30 cellular contexts compared by ENCODE assay signal in genomic region chr6:1365701-1366100, GRCh38. TPM values are rescaled to one million over a fixed set of nuclear protein-coding genes. Genes with fewer than 3 reads are reported as not detected.
"Had no signal": no experiment of that assay in that cellular context is flagged by ENCODE, and none has a peak within 500 bp of the region (broad histone marks: within the 10 kb centered on the region; RNA-seq: fewer than 3 reads in every experiment).

No MANE protein-coding gene starts in this region.

- H3K27ac Mint-ChIP-seq: activated CD4-positive, alpha-beta T cell treated with anti-CD3 and anti-CD28 coated beads for 36 hours; activated CD8-positive, alpha-beta memory T cell treated with anti-CD3 and anti-CD28 coated beads, Interleukin-2, amount 10 ng/mL, durations not matched to agents 7 days and 5 days; activated CD8-positive, alpha-beta T cell treated with anti-CD3 and anti-CD28 coated beads, Interleukin-2, amount 10 ng/mL, durations not matched to agents 7 days and 5 days; activated naive CD4-positive, alpha-beta T cell treated with anti-CD3 and anti-CD28 coated beads, Interleukin-2, amount 50 U/mL, for 72 hours; activated T-helper 2 cell treated with anti-CD3 and anti-CD28 coated beads, Interferon-gamma antibody, Interleukin-2, Interleukin-4, amounts not matched to agents 10 μg/mL and 5 μg/mL and 100 μg/mL, durations not matched to agents 14 hours and 24 hours and 36 hours; effector memory CD8-positive, alpha-beta T cell; natural killer cell; neural progenitor cell had no signal

- H3K4me3 Mint-ChIP-seq: activated CD4-positive, alpha-beta T cell treated with anti-CD3 and anti-CD28 coated beads for 36 hours; activated CD8-positive, alpha-beta memory T cell treated with anti-CD3 and anti-CD28 coated beads, Interleukin-2, amount 10 ng/mL, durations not matched to agents 7 days and 5 days; activated CD8-positive, alpha-beta T cell treated with anti-CD3 and anti-CD28 coated beads, Interleukin-2, amount 10 ng/mL, durations not matched to agents 7 days and 5 days; effector memory CD8-positive, alpha-beta T cell; natural killer cell; neural progenitor cell had no signal

- H3K9ac ChIP-seq: neural progenitor cell, parathyroid adenoma had no signal

- H3K27ac ChIP-seq: colonic mucosa, neural progenitor cell, parathyroid adenoma, spleen, tibial nerve, vagina had no signal

- H3K4me1 ChIP-seq: body of pancreas, colonic mucosa, gastrocnemius medialis, parathyroid adenoma, spleen, tibial nerve, vagina had no signal

- H3K4me1 Mint-ChIP-seq: activated CD4-positive, alpha-beta T cell treated with anti-CD3 and anti-CD28 coated beads for 36 hours; activated CD8-positive, alpha-beta memory T cell treated with anti-CD3 and anti-CD28 coated beads, Interleukin-2, amount 10 ng/mL, durations not matched to agents 7 days and 5 days; natural killer cell; neural progenitor cell had no signal

- H3K9me3 ChIP-seq: colonic mucosa, gastrocnemius medialis, vagina had no signal

- DNase-seq: activated CD4-positive, alpha-beta T cell treated with anti-CD3 and anti-CD28 coated beads for 36 hours; activated CD4-positive, CD25-positive, alpha-beta regulatory T cell; activated CD8-positive, alpha-beta memory T cell treated with anti-CD3 and anti-CD28 coated beads, Interleukin-2, amount 10 ng/mL, durations not matched to agents 7 days and 5 days; activated CD8-positive, alpha-beta T cell treated with anti-CD3 and anti-CD28 coated beads, Interleukin-2, amount 10 ng/mL, durations not matched to agents 7 days and 5 days; activated T-cell treated with anti-CD3 and anti-CD28 coated beads, Interleukin-2, amount 50 U/mL, for 48 hours; aorta; body of pancreas; cerebellar nuclear complex; colonic mucosa; effector memory CD8-positive, alpha-beta T cell; gastrocnemius medialis; hippocampal formation; kidney; left colon; mesenchymal stem cell; natural killer cell; occipital lobe; right cardiac atrium; spleen; stimulated activated naive CD4-positive, alpha-beta T cell had no signal

- H2AFZ ChIP-seq: parathyroid adenoma had no signal

- H3K79me2 ChIP-seq: parathyroid adenoma had no signal

- H3K27me3 ChIP-seq: body of pancreas, vagina had no signal

- H3K36me3 ChIP-seq: colonic mucosa, gastrocnemius medialis, neural progenitor cell, spleen, tibial nerve, vagina had no signal

- H3K4me2 ChIP-seq: neural progenitor cell had no signal

- H3K4me3 ChIP-seq: body of pancreas, colonic mucosa, gastrocnemius medialis, neural progenitor cell, spleen, tibial nerve, vagina had no signal

- H3K36me3 Mint-ChIP-seq: activated CD8-positive, alpha-beta memory T cell treated with anti-CD3 and anti-CD28 coated beads, Interleukin-2, amount 10 ng/mL, durations not matched to agents 7 days and 5 days; natural killer cell; neural progenitor cell had no signal

- H3K9me3 Mint-ChIP-seq: activated T-helper 2 cell treated with anti-CD3 and anti-CD28 coated beads, Interferon-gamma antibody, Interleukin-2, Interleukin-4, amounts not matched to agents 10 μg/mL and 5 μg/mL and 100 μg/mL, durations not matched to agents 14 hours and 24 hours and 36 hours; natural killer cell had no signal

- ATAC-seq: activated CD4-positive, alpha-beta T cell treated with anti-CD3 and anti-CD28 coated beads for 36 hours; activated CD8-positive, alpha-beta memory T cell treated with anti-CD3 and anti-CD28 coated beads, Interleukin-2, amount 10 ng/mL, durations not matched to agents 7 days and 5 days; activated CD8-positive, alpha-beta T cell treated with anti-CD3 and anti-CD28 coated beads, Interleukin-2, amount 10 ng/mL, durations not matched to agents 7 days and 5 days; activated naive CD4-positive, alpha-beta T cell treated with anti-CD3 and anti-CD28 coated beads, Interleukin-2, amount 50 U/mL, for 72 hours; body of pancreas; effector memory CD8-positive, alpha-beta T cell; gastrocnemius medialis; left colon; natural killer cell; right cardiac atrium had no signal

RNA-seq across cellular contexts. Expression of gene FOXF2, which starts 23.7 kb away (rescaled TPM):
- total RNA-seq: activated CD4-positive, alpha-beta T cell treated with anti-CD3 and anti-CD28 coated beads for 36 hours; activated CD8-positive, alpha-beta memory T cell treated with anti-CD3 and anti-CD28 coated beads, Interleukin-2, amount 10 ng/mL, durations not matched to agents 7 days and 5 days; activated CD8-positive, alpha-beta T cell treated with anti-CD3 and anti-CD28 coated beads, Interleukin-2, amount 10 ng/mL, durations not matched to agents 7 days and 5 days; activated naive CD4-positive, alpha-beta T cell treated with anti-CD3 and anti-CD28 coated beads, Interleukin-2, amount 50 U/mL, for 72 hours; activated T-helper 2 cell treated with anti-CD3 and anti-CD28 coated beads, Interferon-gamma antibody, Interleukin-2, Interleukin-4, amounts not matched to agents 10 μg/mL and 5 μg/mL and 100 μg/mL, durations not matched to agents 14 hours and 24 hours and 36 hours; endothelial cell of umbilical vein; mononuclear cell; natural killer cell; pulmonary artery endothelial cell; spleen; T-helper 1 cell treated with Interleukin-12 subunit alpha and Interleukin-12 subunit beta and Interleukin-4 antibody, amounts not matched to agents 30 ng/mL and 1 ng/mL, for 36 hours had no signal
- polyA plus RNA-seq: aorta, endothelial cell of umbilical vein, spleen had no signal

RNA-seq across cellular contexts. Expression of gene FOXQ1, which starts 53.8 kb away (rescaled TPM):
- total RNA-seq: activated CD4-positive, alpha-beta T cell treated with anti-CD3 and anti-CD28 coated beads for 36 hours; activated CD8-positive, alpha-beta memory T cell treated with anti-CD3 and anti-CD28 coated beads, Interleukin-2, amount 10 ng/mL, durations not matched to agents 7 days and 5 days; activated CD8-positive, alpha-beta T cell treated with anti-CD3 and anti-CD28 coated beads, Interleukin-2, amount 10 ng/mL, durations not matched to agents 7 days and 5 days; activated naive CD4-positive, alpha-beta T cell treated with anti-CD3 and anti-CD28 coated beads, Interleukin-2, amount 50 U/mL, for 72 hours; activated T-helper 2 cell treated with anti-CD3 and anti-CD28 coated beads, Interferon-gamma antibody, Interleukin-2, Interleukin-4, amounts not matched to agents 10 μg/mL and 5 μg/mL and 100 μg/mL, durations not matched to agents 14 hours and 24 hours and 36 hours; aorta; endothelial cell of umbilical vein; mononuclear cell; natural killer cell; pulmonary artery endothelial cell; right cardiac atrium; T-helper 1 cell treated with Interleukin-12 subunit alpha and Interleukin-12 subunit beta and Interleukin-4 antibody, amounts not matched to agents 30 ng/mL and 1 ng/mL, for 36 hours had no signal
- polyA plus RNA-seq: endothelial cell of umbilical vein, right cardiac atrium had no signal
